ENCODE assay signal across 13 cellular contexts in genomic region chr17:80783461-80783860, GRCh38.
DNase-seq lines count a peak whose midpoint lies in the region; ATAC-seq and TF ChIP-seq lines count a peak whose summit lies in the region.
"Had no signal": no experiment of that assay in that cellular context is flagged by ENCODE, and none has a peak within 500 bp of the region (broad histone marks: within the 10 kb centered on the region; RNA-seq: fewer than 3 reads in every experiment).

No MANE protein-coding gene starts in this region.

- peaks cover 78% of the 10 kb centered on the region for H3K4me1 Mint-ChIP-seq in activated CD8-positive, alpha-beta memory T cell treated with anti-CD3 and anti-CD28 coated beads, Interleukin-2, amount 10 ng/mL, durations not matched to agents 7 days and 5 days
- H3K4me1 Mint-ChIP-seq in T-helper 17 cell, result peaks cover 38% of the 10 kb centered on the region
- peaks cover 94% of the 10 kb centered on the region for H3K4me1 Mint-ChIP-seq in stimulated activated naive CD8-positive, alpha-beta T cell treated with anti-CD3 and anti-CD28 coated beads, Interleukin-15, amount 100 ng/mL, for 72 hours

- H3K4me3 Mint-ChIP-seq in activated CD8-positive, alpha-beta memory T cell treated with anti-CD3 and anti-CD28 coated beads, Interleukin-2, amount 10 ng/mL, durations not matched to agents 7 days and 5 days, result peak overlapping the region; percentile 55
- peak overlapping the region; percentile 82 for H3K4me3 Mint-ChIP-seq in T-helper 17 cell
- H3K4me3 Mint-ChIP-seq in stimulated activated naive CD8-positive, alpha-beta T cell treated with anti-CD3 and anti-CD28 coated beads, Interleukin-15, amount 100 ng/mL, for 72 hours, result peak overlapping the region; percentile 74 to 79

- H4K20me1 ChIP-seq in fibroblast of lung (ENCODE audit: control insufficient read depth, extremely low read depth, insufficient read depth, low read length), result no peaks in the 10 kb centered on the region

- H2AFZ ChIP-seq in fibroblast of lung (ENCODE audit: low read length), result no peak overlapping the region

- peak overlapping the region; percentile 95 for H3K27ac Mint-ChIP-seq in activated CD8-positive, alpha-beta memory T cell treated with anti-CD3 and anti-CD28 coated beads, Interleukin-2, amount 10 ng/mL, durations not matched to agents 7 days and 5 days
- H3K27ac Mint-ChIP-seq in T-helper 17 cell, result peak overlapping the region; percentile 94
- H3K27ac Mint-ChIP-seq in stimulated activated naive CD8-positive, alpha-beta T cell treated with anti-CD3 and anti-CD28 coated beads, Interleukin-15, amount 100 ng/mL, for 72 hours, result no peak overlapping the region

- H3K4me1 ChIP-seq in fibroblast of lung (ENCODE audit: control insufficient read depth, extremely low read depth, insufficient read depth, low read length), result peaks cover 5% of the 10 kb centered on the region

- no peak for ATAC-seq in activated CD8-positive, alpha-beta memory T cell treated with anti-CD3 and anti-CD28 coated beads, Interleukin-2, amount 10 ng/mL, durations not matched to agents 7 days and 5 days
- ATAC-seq in T-helper 17 cell, result no peak
- no peak for ATAC-seq in stimulated activated naive CD8-positive, alpha-beta T cell treated with anti-CD3 and anti-CD28 coated beads, Interleukin-15, amount 100 ng/mL, for 72 hours
- ATAC-seq in HG03460 (IDR thresholded peaks at IDR 0.05; ENCODE audit: unreplicated experiment), result no peak

- DNase-seq in activated CD8-positive, alpha-beta memory T cell treated with anti-CD3 and anti-CD28 coated beads, Interleukin-2, amount 10 ng/mL, durations not matched to agents 7 days and 5 days, result no peak
- DNase-seq in activated CD8-positive, alpha-beta memory T cell treated with anti-CD3 and anti-CD28 coated beads, Interleukin-2, amount 50 U/mL, for 4 hours, result no peak
- no peak for DNase-seq in T-helper 17 cell
- peak; percentile 32 to 36 for DNase-seq in fibroblast of lung (ENCODE audit: low read depth in 2 of 2)
- no peak for DNase-seq in stimulated activated naive CD8-positive, alpha-beta T cell treated with anti-CD3 and anti-CD28 coated beads, Interleukin-15, amount 100 ng/mL, for 72 hours
- no peak for DNase-seq in GF-D8 (lab: John Stamatoyannopoulos, UW)
- no peak for DNase-seq in substantia nigra (lab: John Stamatoyannopoulos, UW)
- DNase-seq: KG1, NCI-H187 treated with DMSO at 0.1 percent for 48 hours, occipital lobe, Right ventricle myocardium superior had no signal

- no peak for TF ChIP-seq CTCF in fibroblast of lung (conservative IDR thresholded peaks at IDR 0.05 in 1 of 2, IDR thresholded peaks at IDR 0.05 in 1 of 2; ENCODE audit: low read depth in 1 of 2, low read length in 2 of 2)

- H3K9me3 ChIP-seq in T-helper 17 cell (ENCODE audit: control insufficient read depth, low read length, poor library complexity, severe bottlenecking), result no peaks in the 10 kb centered on the region
- H3K9me3 ChIP-seq in fibroblast of lung (ENCODE audit: control insufficient read depth, insufficient read depth, low read depth, low read length), result no peaks in the 10 kb centered on the region
- H3K9me3 ChIP-seq: tibial nerve had no signal

- no peaks in the 10 kb centered on the region for H3K27me3 Mint-ChIP-seq in activated CD8-positive, alpha-beta memory T cell treated with anti-CD3 and anti-CD28 coated beads, Interleukin-2, amount 10 ng/mL, durations not matched to agents 7 days and 5 days
- H3K27me3 Mint-ChIP-seq in T-helper 17 cell, result no peaks in the 10 kb centered on the region
- H3K27me3 Mint-ChIP-seq in stimulated activated naive CD8-positive, alpha-beta T cell treated with anti-CD3 and anti-CD28 coated beads, Interleukin-15, amount 100 ng/mL, for 72 hours, result no peaks in the 10 kb centered on the region

- H3K79me2 ChIP-seq in fibroblast of lung (ENCODE audit: control insufficient read depth, insufficient read depth, low read length), result no peaks in the 10 kb centered on the region

- H3K36me3 Mint-ChIP-seq in activated CD8-positive, alpha-beta memory T cell treated with anti-CD3 and anti-CD28 coated beads, Interleukin-2, amount 10 ng/mL, durations not matched to agents 7 days and 5 days, result peaks cover 41% of the 10 kb centered on the region
- peaks cover 2% of the 10 kb centered on the region for H3K36me3 Mint-ChIP-seq in T-helper 17 cell (ENCODE audit: low read depth)

- CTCF ChIA-PET in activated CD8-positive, alpha-beta memory T cell treated with anti-CD3 and anti-CD28 coated beads, Interleukin-2, amount 10 ng/mL, durations not matched to agents 7 days and 5 days (lab: Charles Lee), result interaction anchor here (0.7 to 2.1 kb wide), 10 partner anchors 9 to 208 kb away, joined by 3 to 4 read pairs (median 3); no protein-coding TSS in a partner anchor

- peaks cover 8% of the 10 kb centered on the region for H3K9me3 Mint-ChIP-seq in activated CD8-positive, alpha-beta memory T cell treated with anti-CD3 and anti-CD28 coated beads, Interleukin-2, amount 10 ng/mL, durations not matched to agents 7 days and 5 days (ENCODE audit: low read depth)
- H3K9me3 Mint-ChIP-seq in stimulated activated naive CD8-positive, alpha-beta T cell treated with anti-CD3 and anti-CD28 coated beads, Interleukin-15, amount 100 ng/mL, for 72 hours, result peaks cover 4 to 14% of the 10 kb centered on the region in 2 donors

- no peak overlapping the region for H3K9ac ChIP-seq in fibroblast of lung (ENCODE audit: insufficient read depth, low read length)

- H3K4me2 ChIP-seq in fibroblast of lung (ENCODE audit: extremely low read depth, insufficient read depth, low read length), result no peak overlapping the region

- H3K36me3 ChIP-seq in fibroblast of lung (ENCODE audit: control insufficient read depth, insufficient read depth, low read length), result peaks cover 2% of the 10 kb centered on the region
- H3K36me3 ChIP-seq: tibial nerve had no signal

- H3K27me3 ChIP-seq in fibroblast of lung (ENCODE audit: control insufficient read depth, insufficient read depth, low read length), result no peaks in the 10 kb centered on the region
- H3K27me3 ChIP-seq: tibial nerve had no signal

- H3K27ac ChIP-seq in fibroblast of lung (ENCODE audit: insufficient read depth, low read length) (no peak overlapping the region), substantia nigra (ENCODE audit: low read depth, low read length, poor library complexity, severe bottlenecking) (no peak overlapping the region)
- H3K27ac ChIP-seq: tibial nerve had no signal

- no peak overlapping the region for H3K4me3 ChIP-seq in fibroblast of lung (replicated peaks in 1 of 4; ENCODE audit: control extremely low read depth in 1 of 4, insufficient read depth in 1 of 4, low read depth in 3 of 4, low read length in 4 of 4)
- H3K4me3 ChIP-seq: tibial nerve had no signal

Comparison
In these comparisons a context has a peak if more than half of its experiments do, and no peak if none do; other contexts are left out.
1. DNase-seq: peak in fibroblast of lung (2 of 2); none in activated CD8-positive, alpha-beta memory T cell treated with anti-CD3 and anti-CD28 coated beads, Interleukin-2, amount 10 ng/mL, durations not matched to agents 7 days and 5 days (single experiment), activated CD8-positive, alpha-beta memory T cell treated with anti-CD3 and anti-CD28 coated beads, Interleukin-2, amount 50 U/mL, for 4 hours (single experiment), T-helper 17 cell (0 of 3), stimulated activated naive CD8-positive, alpha-beta T cell treated with anti-CD3 and anti-CD28 coated beads, Interleukin-15, amount 100 ng/mL, for 72 hours (0 of 2), GF-D8 (single experiment) and substantia nigra (0 of 49).
2. H3K27ac Mint-ChIP-seq: peak in activated CD8-positive, alpha-beta memory T cell treated with anti-CD3 and anti-CD28 coated beads, Interleukin-2, amount 10 ng/mL, durations not matched to agents 7 days and 5 days (single experiment) and T-helper 17 cell (single experiment); none in stimulated activated naive CD8-positive, alpha-beta T cell treated with anti-CD3 and anti-CD28 coated beads, Interleukin-15, amount 100 ng/mL, for 72 hours (0 of 2).
3. Peak in every context shown above with its lines, with median percentiles within 50 percentile points of each other: H3K4me3 Mint-ChIP-seq.